ENCODE assay signal across 8 cellular contexts in the genomic region with DNA sequence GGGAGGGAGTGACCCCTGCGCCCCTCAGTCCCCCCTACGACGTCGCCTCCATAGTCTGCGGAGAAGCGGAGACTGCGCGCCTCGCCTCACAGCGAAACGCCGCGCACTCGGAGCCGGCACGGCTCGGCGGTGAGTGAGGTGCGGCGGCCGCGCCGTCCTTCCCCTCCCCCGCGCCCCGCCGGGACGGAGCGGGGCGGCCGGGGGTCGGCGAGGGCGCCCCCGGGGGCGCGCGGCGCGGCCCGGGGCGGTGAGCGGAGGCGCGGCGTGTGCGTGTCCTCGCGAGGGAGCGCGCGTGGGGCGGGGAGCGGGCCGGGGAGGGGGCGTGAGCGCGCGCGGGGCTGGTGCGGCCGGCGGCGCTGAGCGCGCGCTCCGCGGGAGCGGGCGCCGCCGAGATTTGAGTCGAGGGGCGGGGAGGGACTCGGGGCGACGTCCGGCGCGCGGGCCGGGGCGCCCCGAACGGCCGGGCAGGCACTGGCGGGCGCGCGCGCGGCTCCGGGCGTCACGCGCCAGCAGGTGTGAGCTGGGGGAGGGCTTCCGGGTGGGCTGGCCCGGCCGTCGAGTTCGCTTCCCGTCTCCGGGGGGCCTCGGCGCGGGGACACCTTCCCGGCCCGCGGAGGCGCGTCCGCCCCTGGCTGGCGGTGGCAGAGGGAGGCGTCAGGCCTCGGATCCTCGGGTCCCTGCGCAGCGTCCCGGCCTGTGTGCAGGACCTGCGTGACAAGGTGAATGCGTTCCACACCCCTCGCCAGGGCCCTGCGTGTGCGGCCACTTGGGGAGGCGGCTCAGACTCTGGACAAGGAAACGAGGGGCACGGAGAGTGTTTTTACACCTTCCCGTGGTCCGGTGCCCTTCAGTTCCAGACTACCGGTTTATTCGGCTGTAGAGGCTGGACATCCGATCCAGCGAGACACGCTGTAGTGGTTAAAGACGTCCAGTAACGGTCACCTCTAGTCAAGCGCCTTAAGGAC. TPM values are rescaled to one million over a fixed set of nuclear protein-coding genes. Genes with fewer than 3 reads are reported as not detected.
DNase-seq lines count a peak whose midpoint lies in the region; ATAC-seq, FAIRE-seq and TF ChIP-seq lines count a peak whose summit lies in the region.

No MANE protein-coding gene starts in this region.

- H3K27ac ChIP-seq in astrocyte (ENCODE audit: low read depth, low read length) (peak overlapping the region; percentile 81), iPS-18a (ENCODE audit: low read length) (no peak overlapping the region)

- peak; percentile 17 for ATAC-seq in HG03442 (IDR thresholded peaks at IDR 0.05; ENCODE audit: unreplicated experiment)

- H3K27ac Mint-ChIP-seq in T-helper 1 cell treated with Interleukin-12 subunit alpha and Interleukin-12 subunit beta and Interleukin-4 antibody, amounts not matched to agents 30 μg/mL and 1 μg/mL, for 36 hours = peak overlapping the region; percentile 100
- H3K27ac Mint-ChIP-seq in astrocyte (ENCODE audit: unreplicated experiment) = peak overlapping the region; percentile 98

- peak overlapping the region; percentile 99 for H2AFZ ChIP-seq in astrocyte (ENCODE audit: low read depth, low read length)

- peak overlapping the region; percentile 85 for H3K4me2 ChIP-seq in astrocyte (ENCODE audit: low read length)
- H3K4me2 ChIP-seq in skeletal muscle satellite cell (ENCODE audit: low read length) = peak overlapping the region; percentile 99

- FAIRE-seq in astrocyte (lab: Jason Lieb, UNC) = no peak

- H3K4me1 ChIP-seq in astrocyte (ENCODE audit: insufficient read depth, low read length) (peaks cover 6% of the 10 kb centered on the region), iPS-18a (ENCODE audit: control insufficient read depth, low read depth, low read length) (peaks cover 4% of the 10 kb centered on the region), skeletal muscle satellite cell (ENCODE audit: control insufficient read depth, insufficient read depth, low read length) (peaks cover 13% of the 10 kb centered on the region)

- H3K4me3 ChIP-seq in astrocyte (ENCODE audit: insufficient read depth, low read depth, low read length) (peak overlapping the region; percentile 85), iPS-18a (ENCODE audit: low read length) (peak overlapping the region; percentile 91), skeletal muscle satellite cell (ENCODE audit: low read length) (peak overlapping the region; percentile 87)

- H3K27me3 ChIP-seq in astrocyte (ENCODE audit: insufficient read depth, low read length) = peaks cover 17% of the 10 kb centered on the region
- peaks cover 24% of the 10 kb centered on the region for H3K27me3 ChIP-seq in iPS-18a (ENCODE audit: control insufficient read depth, insufficient read depth, low read length)
- peaks cover 11% of the 10 kb centered on the region for H3K27me3 ChIP-seq in skeletal muscle satellite cell (ENCODE audit: control insufficient read depth, insufficient read depth, low read length)

- DNase-seq in AG20443 (ENCODE audit: low spot score) (peak; percentile 63), astrocyte (ENCODE audit: low read depth) (peak; percentile 6), SKM-1 treated with dmso at 0.1 percent for 144 hours (lab: John Stamatoyannopoulos, UW; ENCODE audit: unreplicated experiment) (no peak)

- H3K4me1 Mint-ChIP-seq in T-helper 1 cell treated with Interleukin-12 subunit alpha and Interleukin-12 subunit beta and Interleukin-4 antibody, amounts not matched to agents 30 μg/mL and 1 μg/mL, for 36 hours (ENCODE audit: low read depth) = peaks cover 15% of the 10 kb centered on the region
- peaks cover 8% of the 10 kb centered on the region for H3K4me1 Mint-ChIP-seq in astrocyte (ENCODE audit: low read depth, unreplicated experiment)

- H3K79me2 ChIP-seq in astrocyte (ENCODE audit: insufficient read depth, low read length) = no peaks in the 10 kb centered on the region

- no peaks in the 10 kb centered on the region for H3K36me3 ChIP-seq in astrocyte (ENCODE audit: insufficient read depth, low read length)
- H3K36me3 ChIP-seq in iPS-18a (ENCODE audit: control insufficient read depth, low read depth, low read length) = no peaks in the 10 kb centered on the region
- H3K36me3 ChIP-seq in skeletal muscle satellite cell (ENCODE audit: insufficient read depth, low read length) = no peaks in the 10 kb centered on the region

- H3K4me3 Mint-ChIP-seq in T-helper 1 cell treated with Interleukin-12 subunit alpha and Interleukin-12 subunit beta and Interleukin-4 antibody, amounts not matched to agents 30 μg/mL and 1 μg/mL, for 36 hours = peak overlapping the region; percentile 95
- H3K4me3 Mint-ChIP-seq in astrocyte (ENCODE audit: unreplicated experiment) = peak overlapping the region; percentile 98

- no peaks in the 10 kb centered on the region for H4K20me1 ChIP-seq in astrocyte (ENCODE audit: insufficient read depth, low read length)

- H3K9ac ChIP-seq in astrocyte (ENCODE audit: low read length) = peak overlapping the region; percentile 89
- peak overlapping the region; percentile 70 for H3K9ac ChIP-seq in iPS-18a (ENCODE audit: low read length)
- peak overlapping the region; percentile 81 for H3K9ac ChIP-seq in skeletal muscle satellite cell (ENCODE audit: low read depth, low read length)

- no peaks in the 10 kb centered on the region for H3K9me3 Mint-ChIP-seq in T-helper 1 cell treated with Interleukin-12 subunit alpha and Interleukin-12 subunit beta and Interleukin-4 antibody, amounts not matched to agents 30 μg/mL and 1 μg/mL, for 36 hours
- H3K9me3 Mint-ChIP-seq in astrocyte (ENCODE audit: unreplicated experiment) = no peaks in the 10 kb centered on the region

- TF ChIP-seq CTCF in astrocyte (IDR thresholded peaks at IDR 0.05; ENCODE audit: insufficient read depth, low read depth, low read length) = no peak

- H3K27me3 Mint-ChIP-seq in T-helper 1 cell treated with Interleukin-12 subunit alpha and Interleukin-12 subunit beta and Interleukin-4 antibody, amounts not matched to agents 30 μg/mL and 1 μg/mL, for 36 hours (ENCODE audit: low read depth) = no peaks in the 10 kb centered on the region
- H3K27me3 Mint-ChIP-seq in astrocyte (ENCODE audit: low read depth, unreplicated experiment) = no peaks in the 10 kb centered on the region

- H3K36me3 Mint-ChIP-seq in T-helper 1 cell treated with Interleukin-12 subunit alpha and Interleukin-12 subunit beta and Interleukin-4 antibody, amounts not matched to agents 30 μg/mL and 1 μg/mL, for 36 hours (ENCODE audit: low read depth) = peaks cover 2% of the 10 kb centered on the region
- peaks cover 2% of the 10 kb centered on the region for H3K36me3 Mint-ChIP-seq in astrocyte (ENCODE audit: low read depth, unreplicated experiment)

- H3K9me3 ChIP-seq in astrocyte (ENCODE audit: insufficient read depth, low read depth, low read length) = no peaks in the 10 kb centered on the region
- no peaks in the 10 kb centered on the region for H3K9me3 ChIP-seq in iPS-18a (ENCODE audit: control insufficient read depth, low read depth, low read length)
- H3K9me3 ChIP-seq in skeletal muscle satellite cell (replicated peaks; ENCODE audit: low read length) = no peaks in the 10 kb centered on the region

- TF ChIP-seq POLR2A in GM19099 (IDR thresholded peaks at IDR 0.05; ENCODE audit: extremely low read depth, insufficient read length, low read depth) = peak; percentile 58

RNA-seq across cellular contexts. Expression of gene FAM83F, which starts 50.4 kb away (rescaled TPM):
- total RNA-seq in astrocyte = 0.79 and 0.82 TPM in 2 replicates
- not detected in 2 replicates for total RNA-seq in skeletal muscle satellite cell (2012; rRNA removed)
